ENCODE assay signal across 13 cellular contexts in the genomic region with DNA sequence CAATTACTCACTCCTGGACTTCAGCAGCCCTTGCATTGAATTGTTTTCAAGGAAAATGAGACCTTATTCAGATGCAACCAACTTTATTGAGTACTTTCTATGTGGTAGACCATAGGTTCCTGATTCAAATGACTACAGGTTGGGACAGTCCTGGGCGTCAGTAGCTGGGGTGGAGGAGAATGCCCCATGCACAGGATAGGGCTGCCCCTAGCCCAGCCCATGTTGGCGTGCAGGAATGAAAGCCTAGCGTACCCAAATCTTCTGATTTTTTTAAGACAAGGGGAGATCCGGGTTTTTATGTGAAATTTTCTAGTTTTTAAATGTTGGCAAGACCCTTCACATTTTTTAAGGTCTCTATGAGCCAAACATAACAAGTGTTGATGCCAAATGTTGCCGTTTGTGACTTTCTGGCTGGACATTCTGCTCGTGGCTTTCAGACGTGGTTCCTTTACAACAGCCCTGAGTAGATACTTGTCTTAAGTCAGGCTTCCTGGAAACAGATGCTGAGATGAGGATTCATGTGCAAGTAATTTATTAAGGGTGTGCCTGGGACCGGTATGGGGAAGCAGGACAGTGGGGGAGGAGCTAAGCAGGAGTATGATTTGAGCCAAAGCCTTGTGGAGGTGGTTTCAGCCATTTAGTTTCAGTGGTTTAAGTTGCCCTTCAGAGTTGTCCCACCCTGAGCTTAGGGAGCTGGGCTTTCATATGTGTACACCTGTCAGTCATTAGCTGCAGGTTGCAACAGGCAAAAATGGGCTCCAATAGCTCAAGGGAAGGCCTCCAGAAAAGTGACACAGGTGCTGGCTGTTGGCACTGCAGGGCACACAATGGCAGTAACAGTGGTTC.
DNase-seq lines count a peak whose midpoint lies in the region; ATAC-seq and TF ChIP-seq lines count a peak whose summit lies in the region.
"Had no signal": no experiment of that assay in that cellular context is flagged by ENCODE, and none has a peak within 500 bp of the region (broad histone marks: within the 10 kb centered on the region; RNA-seq: fewer than 3 reads in every experiment).

No MANE protein-coding gene starts in this region.

- H3K36me3 Mint-ChIP-seq in mesothelial cell of epicardium = no peaks in the 10 kb centered on the region

- no peaks in the 10 kb centered on the region for H3K36me3 ChIP-seq in ascending aorta
- H3K36me3 ChIP-seq: adrenal gland had no signal

- no peaks in the 10 kb centered on the region for H3K9me3 ChIP-seq in ascending aorta
- H3K9me3 ChIP-seq: adrenal gland had no signal

- H3K4me1 ChIP-seq in ascending aorta = peaks cover 0 to 10% of the 10 kb centered on the region in 2 donors
- H3K4me1 ChIP-seq: adrenal gland had no signal

- H3K9me3 Mint-ChIP-seq in mesothelial cell of epicardium = no peaks in the 10 kb centered on the region

- H3K27ac ChIP-seq in ascending aorta = peak overlapping the region; percentile 4 to 54

- H3K4me3 Mint-ChIP-seq in mesothelial cell of epicardium = no peak overlapping the region

- peaks cover 6% of the 10 kb centered on the region for H3K27me3 Mint-ChIP-seq in mesothelial cell of epicardium (ENCODE audit: low read depth)

- peak overlapping the region in 1 of 2 donors; percentile 48 for H3K4me3 ChIP-seq in ascending aorta
- H3K4me3 ChIP-seq: adrenal gland had no signal

- H3K27ac Mint-ChIP-seq in mesothelial cell of epicardium = no peak overlapping the region

- no peaks in the 10 kb centered on the region for H3K27me3 ChIP-seq in ascending aorta
- H3K27me3 ChIP-seq: adrenal gland had no signal

- ATAC-seq in HG02870 (IDR thresholded peaks at IDR 0.05; ENCODE audit: unreplicated experiment) (peak; percentile 60), sciatic nerve (peak; percentile 87)

- intact Hi-C loops in ascending aorta (cut with DNase I) = no loop called here
- intact Hi-C loops in sciatic nerve (cut with DNase I) = no loop called here

- DNase-seq in GM19238 (ENCODE audit: insufficient read length, low spot score) (peak; percentile 23), ascending aorta (ENCODE audit: low spot score in 2 of 2) (peak in 1 of 2 donors; percentile 68), sciatic nerve (ENCODE audit: low spot score) (no peak), DMS153 treated with DMSO at 0.1 percent for 48 hours (lab: John Stamatoyannopoulos, UW; ENCODE audit: unreplicated experiment) (no peak), mesothelial cell of epicardium (ENCODE audit: low spot score in 2 of 2, unreplicated experiment in 2 of 2) (no peak), epidermal melanocyte (ENCODE audit: insufficient read length, low spot score) (no peak)
- DNase-seq in stimulated activated CD4-positive, alpha-beta T cell treated with anti-CD3 and anti-CD28 coated beads, Interleukin-1b, Interleukin-23, amount 100 ng/mL, for 48 hours = no peak
- DNase-seq: activated CD4-positive, CD25-positive, alpha-beta regulatory T cell treated with anti-CD3 and anti-CD28 coated beads, Interleukin-2, amount 50 U/mL, for 72 hours; adrenal gland; DMS79; HCEC 1CT; stimulated activated CD4-positive, alpha-beta T cell treated with anti-CD3 and anti-CD28 coated beads, Interleukin-15, amount 100 ng/mL, for 24 hours had no signal

- H3K4me1 Mint-ChIP-seq in mesothelial cell of epicardium = peaks cover 17% of the 10 kb centered on the region

- TF ChIP-seq CTCF in ascending aorta (IDR thresholded peaks at IDR 0.05) = no peak
- TF ChIP-seq CTCF in mesothelial cell of epicardium (IDR thresholded peaks at IDR 0.05; ENCODE audit: unreplicated experiment) = no peak
